10 cellular contexts compared by ENCODE assay signal in the genomic region with DNA sequence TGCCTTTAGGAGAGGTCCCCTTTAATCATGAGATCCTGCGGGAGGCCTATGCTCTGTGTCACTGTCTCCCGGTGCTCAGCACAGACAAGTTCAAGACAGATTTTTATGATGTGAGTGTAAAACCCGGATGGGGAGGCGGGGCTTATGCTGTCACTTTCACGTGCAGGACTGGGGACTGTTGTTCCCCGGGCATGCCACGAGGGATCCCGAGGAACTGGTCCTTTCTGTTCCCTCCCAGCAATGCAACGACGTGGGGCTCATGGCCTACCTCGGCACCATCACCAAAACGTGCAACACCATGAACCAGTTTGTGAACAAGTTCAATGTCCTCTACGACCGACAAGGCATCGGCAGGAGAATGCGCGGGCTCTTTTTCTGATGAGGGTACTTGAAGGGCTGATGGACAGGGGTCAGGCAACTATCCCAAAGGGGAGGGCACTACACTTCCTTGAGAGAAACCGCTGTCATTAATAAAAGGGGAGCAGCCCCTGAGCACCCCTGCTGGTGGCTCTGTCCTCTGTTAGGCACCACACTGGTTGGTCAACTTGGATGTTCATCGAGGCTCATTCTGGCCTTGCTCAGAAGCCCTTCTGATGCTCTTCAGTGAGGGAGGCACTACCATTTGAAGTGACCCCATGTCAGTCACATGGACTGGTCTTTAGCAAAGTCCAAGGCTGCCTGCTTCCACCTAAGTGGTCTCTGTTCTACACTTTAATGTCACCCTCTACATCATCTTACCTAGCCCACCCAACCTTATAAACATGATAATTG. TPM values are rescaled to one million over a fixed set of nuclear protein-coding genes. Genes with fewer than 3 reads are reported as not detected.
DNase-seq lines count a peak whose midpoint lies in the region; ATAC-seq, FAIRE-seq and TF ChIP-seq lines count a peak whose summit lies in the region.
"Had no signal": no experiment of that assay in that cellular context is flagged by ENCODE, and none has a peak within 500 bp of the region (broad histone marks: within the 10 kb centered on the region; RNA-seq: fewer than 3 reads in every experiment).

No MANE protein-coding gene starts in this region.

- H3K27ac ChIP-seq in CD8-positive, alpha-beta memory T cell (ENCODE audit: low read depth, low read length) = no peak overlapping the region
- H3K27ac ChIP-seq in adrenal gland = no peak overlapping the region
- no peak overlapping the region for H3K27ac ChIP-seq in colonic mucosa

- H3K4me3 ChIP-seq in CD8-positive, alpha-beta memory T cell (ENCODE audit: low read length) = no peak overlapping the region
- H3K4me3 ChIP-seq in fibroblast of mammary gland (ENCODE audit: control insufficient read depth, low read depth, low read length) (no peak overlapping the region), adrenal gland (no peak overlapping the region), colonic mucosa (no peak overlapping the region)

- intact Hi-C loops in adrenal gland (cut with DNase I) (no loop called here), colonic mucosa (cut with DNase I) (no loop called here)

- CTCF ChIA-PET in CD8-positive, alpha-beta memory T cell (lab: Charles Lee) = interaction anchor here (1.2 kb wide), 2 partner anchors 9 kb away, joined by 4 to 6 read pairs; partner anchors contain the start of genes AP4M1 and MCM7

- WGBS in adrenal gland, 4 donors = 65 to 77% (median 73%) methylated on average over 15 to 19 of the region's 19 CpGs

- DNase-seq in CD8-positive, alpha-beta memory T cell = no peak
- DNase-seq in T-helper 17 cell = no peak
- no peak for DNase-seq in fibroblast of mammary gland (ENCODE audit: low read depth)
- no peak for DNase-seq in adrenal gland
- no peak for DNase-seq in colonic mucosa
- DNase-seq in frontal cortex (ENCODE audit: low spot score in 2 of 2) = no peak
- DNase-seq: foreskin melanocyte had no signal

- peak; percentile 5 for TF ChIP-seq POLR2A in GM15510 (IDR thresholded peaks at IDR 0.05; ENCODE audit: borderline replicate concordance, extremely low read depth, insufficient read length)
- TF ChIP-seq POLR2A in adrenal gland (IDR thresholded peaks at IDR 0.05) = no peak

- peaks cover 0 to 9% of the 10 kb centered on the region in 2 donors for H3K27me3 Mint-ChIP-seq in CD8-positive, alpha-beta memory T cell
- H3K27me3 Mint-ChIP-seq in T-helper 17 cell = no peaks in the 10 kb centered on the region

- peak overlapping the region in 6 of 8 donors; percentile 16 to 93 (median 56) for H3K27ac Mint-ChIP-seq in CD8-positive, alpha-beta memory T cell
- peak overlapping the region; percentile 72 for H3K27ac Mint-ChIP-seq in T-helper 17 cell

- POLR2A ChIA-PET in CD8-positive, alpha-beta memory T cell (lab: Charles Lee) = interaction anchor here (0.7 to 1.9 kb wide), 2 partner anchors 9 to 429 kb away, joined by 3 to 7 read pairs; partner anchors contain the start of genes AP4M1 and MCM7

- no peak overlapping the region for H3K9ac ChIP-seq in colonic mucosa (ENCODE audit: low read depth in 2 of 2, low read length in 2 of 2)

- H3K27me3 ChIP-seq in CD8-positive, alpha-beta memory T cell (ENCODE audit: insufficient read depth, low read length, poor library complexity, severe bottlenecking) = no peaks in the 10 kb centered on the region
- H3K27me3 ChIP-seq in adrenal gland = no peaks in the 10 kb centered on the region
- no peaks in the 10 kb centered on the region for H3K27me3 ChIP-seq in colonic mucosa

- peaks cover 10 to 40% (median 21%) of the 10 kb centered on the region in 3 donors for H3K4me1 Mint-ChIP-seq in CD8-positive, alpha-beta memory T cell
- H3K4me1 Mint-ChIP-seq in T-helper 17 cell = peaks cover 14% of the 10 kb centered on the region

- no peak for ATAC-seq in T-helper 17 cell
- no peak for ATAC-seq in HG03378 (IDR thresholded peaks at IDR 0.05; ENCODE audit: unreplicated experiment)

- TF ChIP-seq CTCF in fibroblast of mammary gland (conservative IDR thresholded peaks at IDR 0.05; ENCODE audit: control insufficient read depth, insufficient read depth, low read depth, low read length) = peak; percentile 8
- no peak for TF ChIP-seq CTCF in adrenal gland (IDR thresholded peaks at IDR 0.05)
- no peak for TF ChIP-seq CTCF in colonic mucosa (IDR thresholded peaks at IDR 0.05)

- H3K36me3 Mint-ChIP-seq in CD8-positive, alpha-beta memory T cell = peaks cover 9 to 73% (median 13%) of the 10 kb centered on the region in 3 donors
- H3K36me3 Mint-ChIP-seq in T-helper 17 cell (ENCODE audit: low read depth) = peaks cover 10% of the 10 kb centered on the region

- peaks cover 59% of the 10 kb centered on the region for H3K36me3 ChIP-seq in CD8-positive, alpha-beta memory T cell (ENCODE audit: insufficient read depth, low read length)
- H3K36me3 ChIP-seq in adrenal gland (replicated peaks in 1 of 2) = peaks cover 0 to 62% of the 10 kb centered on the region in 2 donors
- peaks cover 32% of the 10 kb centered on the region for H3K36me3 ChIP-seq in colonic mucosa

- H3K4me3 Mint-ChIP-seq in CD8-positive, alpha-beta memory T cell = peak overlapping the region in 4 of 7 donors; percentile 15 to 92 (median 32)
- H3K4me3 Mint-ChIP-seq in T-helper 17 cell = peak overlapping the region; percentile 31

- FAIRE-seq in frontal cortex (lab: Jason Lieb, UNC) = no peak
- FAIRE-seq: GM18507 had no signal

- no peaks in the 10 kb centered on the region for H3K9me3 ChIP-seq in CD8-positive, alpha-beta memory T cell (ENCODE audit: low read length)
- no peaks in the 10 kb centered on the region for H3K9me3 ChIP-seq in T-helper 17 cell (ENCODE audit: control insufficient read depth, low read length, poor library complexity, severe bottlenecking)
- H3K9me3 ChIP-seq in adrenal gland (replicated peaks in 1 of 3) = no peaks in the 10 kb centered on the region
- no peaks in the 10 kb centered on the region for H3K9me3 ChIP-seq in colonic mucosa

- no peaks in the 10 kb centered on the region for H3K9me3 Mint-ChIP-seq in CD8-positive, alpha-beta memory T cell

- peaks cover 21% of the 10 kb centered on the region for H3K4me1 ChIP-seq in CD8-positive, alpha-beta memory T cell (ENCODE audit: insufficient read depth, low read length)
- peaks cover 9 to 27% of the 10 kb centered on the region in 2 donors for H3K4me1 ChIP-seq in adrenal gland (replicated peaks in 1 of 2)
- H3K4me1 ChIP-seq in colonic mucosa = peaks cover 3% of the 10 kb centered on the region

RNA-seq across cellular contexts. Expression of gene COPS6, which starts 2.8 kb away (rescaled TPM):
- total RNA-seq in CD8-positive, alpha-beta memory T cell = 100 to 1,000 TPM; 110 to 111 TPM
- polyA plus RNA-seq in CD8-positive, alpha-beta memory T cell = 144 TPM
- total RNA-seq in T-helper 17 cell (10 to 100 TPM; 62.5 to 64.7 TPM), adrenal gland (100 to 1,000 TPM in 5 of 8 donors, 10 to 100 TPM in 3; 25.5 to 130 (median 102) TPM), colonic mucosa (100 to 1,000 TPM in 1 of 2 donors, 10 to 100 TPM in 1; 67.3 to 110 TPM), frontal cortex (40.4 TPM)
- polyA plus RNA-seq in adrenal gland = 100 to 1,000 TPM; 135 to 194 (median 187) TPM

RNA-seq across cellular contexts. Expression of gene MCM7, which starts 9.6 kb away (rescaled TPM):
- 100 to 1,000 TPM; 440 to 452 TPM for total RNA-seq in CD8-positive, alpha-beta memory T cell
- polyA plus RNA-seq in CD8-positive, alpha-beta memory T cell = 28.9 TPM
- total RNA-seq in T-helper 17 cell (100 to 1,000 TPM; 111 to 119 TPM), adrenal gland (10 to 100 TPM; 13.6 to 51.0 (median 27.5) TPM), colonic mucosa (100 to 1,000 TPM in 1 of 2 donors, 10 to 100 TPM in 1; 68.1 to 241 TPM), frontal cortex (35.9 TPM)
- polyA plus RNA-seq in adrenal gland = 10 to 100 TPM; 12.2 to 72.3 (median 52.4) TPM

RNA-seq across cellular contexts. Expression of gene AP4M1, which starts 9.8 kb away (rescaled TPM):
- total RNA-seq in CD8-positive, alpha-beta memory T cell = 10 to 100 TPM; 13.8 to 17.3 TPM
- polyA plus RNA-seq in CD8-positive, alpha-beta memory T cell = 5.2 TPM
- total RNA-seq in T-helper 17 cell = 1 to 10 TPM; 8.6 to 9.3 TPM
- total RNA-seq in adrenal gland = 10 to 100 TPM in 7 of 8 donors, 1 to 10 TPM in 1; 9.6 to 24.0 (median 16.5) TPM
- 10 to 100 TPM in 2 of 3 donors, 1 to 10 TPM in 1; 9.6 to 30.1 (median 23.5) TPM for polyA plus RNA-seq in adrenal gland
- 10 to 100 TPM; 17.8 to 23.6 TPM for total RNA-seq in colonic mucosa
- total RNA-seq in frontal cortex = 24.9 TPM

RNA-seq across cellular contexts. Expression of gene ZNF3, which starts 10.1 kb away (rescaled TPM):
- 10 to 100 TPM; 26.8 to 27.9 TPM for total RNA-seq in CD8-positive, alpha-beta memory T cell
- polyA plus RNA-seq in CD8-positive, alpha-beta memory T cell = 29.8 TPM
- 10 to 100 TPM; 42.3 to 45.2 TPM for total RNA-seq in T-helper 17 cell
- 10 to 100 TPM; 13.2 to 47.3 (median 22.1) TPM for total RNA-seq in adrenal gland
- polyA plus RNA-seq in adrenal gland = 10 to 100 TPM; 17.4 to 25.5 (median 23.2) TPM
- total RNA-seq in colonic mucosa = 10 to 100 TPM; 30.1 to 31.9 TPM
- total RNA-seq in frontal cortex = 44.4 TPM

RNA-seq across cellular contexts. Expression of gene TAF6, which starts 27.6 kb away (rescaled TPM):
- 10 to 100 TPM; 75.7 to 82.3 TPM for total RNA-seq in CD8-positive, alpha-beta memory T cell
- polyA plus RNA-seq in CD8-positive, alpha-beta memory T cell = 39.8 TPM
- total RNA-seq in T-helper 17 cell (10 to 100 TPM; 40.7 to 45.3 TPM), adrenal gland (100 to 1,000 TPM in 1 of 8 donors, 10 to 100 TPM in 7; 49.9 to 141 (median 71.8) TPM), colonic mucosa (10 to 100 TPM; 28.7 to 67.3 TPM), frontal cortex (17.5 TPM)
- polyA plus RNA-seq in adrenal gland = 10 to 100 TPM; 41.3 to 69.4 (median 67.9) TPM
